Comparison of ENCODE assay signal across 2 cellular contexts in the genomic region with DNA sequence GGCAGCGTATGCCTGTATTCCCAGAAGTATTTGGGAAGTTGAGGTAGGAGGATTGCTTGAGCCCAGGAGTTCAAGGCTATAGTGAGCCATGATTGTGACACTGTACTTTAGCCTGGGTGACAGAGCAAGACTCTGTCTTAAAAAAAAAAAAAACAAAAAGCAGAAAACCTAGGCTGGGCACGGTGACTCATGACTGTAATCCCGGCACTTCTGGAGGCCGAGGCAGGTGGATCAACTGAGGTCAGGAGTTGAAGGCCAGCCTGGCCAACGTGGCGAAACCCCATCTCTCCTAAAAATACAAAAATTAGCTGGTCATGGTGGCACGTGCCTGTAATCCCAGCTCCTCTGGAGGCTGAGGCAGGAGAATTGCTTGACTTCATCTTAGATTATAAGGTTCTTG.
A peak's percentile ranks its signal among the peaks of the same experiment; 100 is the strongest.
TF ChIP-seq lines count a peak whose summit lies in the region.

No MANE protein-coding gene starts in this region.

TF ChIP-seq in WTC11, 78 proteins besides CTCF, POLR2A, EP300 and RAD21:
- TF ChIP-seq SMAD4 (CRISPR knock-in tag; IDR thresholded peaks at IDR 0.05), result no peak
- peak; percentile 64; the same call in 1 of the 2 replicates for TF ChIP-seq GABPB1 (CRISPR knock-in tag; IDR thresholded peaks at IDR 0.05)
TF ChIP-seq in WTC11: peak in this region for 1.

TF ChIP-seq in HepG2, 621 proteins besides CTCF, POLR2A, EP300 and RAD21 (continues in another document):
- TF ChIP-seq, protein P1, sequence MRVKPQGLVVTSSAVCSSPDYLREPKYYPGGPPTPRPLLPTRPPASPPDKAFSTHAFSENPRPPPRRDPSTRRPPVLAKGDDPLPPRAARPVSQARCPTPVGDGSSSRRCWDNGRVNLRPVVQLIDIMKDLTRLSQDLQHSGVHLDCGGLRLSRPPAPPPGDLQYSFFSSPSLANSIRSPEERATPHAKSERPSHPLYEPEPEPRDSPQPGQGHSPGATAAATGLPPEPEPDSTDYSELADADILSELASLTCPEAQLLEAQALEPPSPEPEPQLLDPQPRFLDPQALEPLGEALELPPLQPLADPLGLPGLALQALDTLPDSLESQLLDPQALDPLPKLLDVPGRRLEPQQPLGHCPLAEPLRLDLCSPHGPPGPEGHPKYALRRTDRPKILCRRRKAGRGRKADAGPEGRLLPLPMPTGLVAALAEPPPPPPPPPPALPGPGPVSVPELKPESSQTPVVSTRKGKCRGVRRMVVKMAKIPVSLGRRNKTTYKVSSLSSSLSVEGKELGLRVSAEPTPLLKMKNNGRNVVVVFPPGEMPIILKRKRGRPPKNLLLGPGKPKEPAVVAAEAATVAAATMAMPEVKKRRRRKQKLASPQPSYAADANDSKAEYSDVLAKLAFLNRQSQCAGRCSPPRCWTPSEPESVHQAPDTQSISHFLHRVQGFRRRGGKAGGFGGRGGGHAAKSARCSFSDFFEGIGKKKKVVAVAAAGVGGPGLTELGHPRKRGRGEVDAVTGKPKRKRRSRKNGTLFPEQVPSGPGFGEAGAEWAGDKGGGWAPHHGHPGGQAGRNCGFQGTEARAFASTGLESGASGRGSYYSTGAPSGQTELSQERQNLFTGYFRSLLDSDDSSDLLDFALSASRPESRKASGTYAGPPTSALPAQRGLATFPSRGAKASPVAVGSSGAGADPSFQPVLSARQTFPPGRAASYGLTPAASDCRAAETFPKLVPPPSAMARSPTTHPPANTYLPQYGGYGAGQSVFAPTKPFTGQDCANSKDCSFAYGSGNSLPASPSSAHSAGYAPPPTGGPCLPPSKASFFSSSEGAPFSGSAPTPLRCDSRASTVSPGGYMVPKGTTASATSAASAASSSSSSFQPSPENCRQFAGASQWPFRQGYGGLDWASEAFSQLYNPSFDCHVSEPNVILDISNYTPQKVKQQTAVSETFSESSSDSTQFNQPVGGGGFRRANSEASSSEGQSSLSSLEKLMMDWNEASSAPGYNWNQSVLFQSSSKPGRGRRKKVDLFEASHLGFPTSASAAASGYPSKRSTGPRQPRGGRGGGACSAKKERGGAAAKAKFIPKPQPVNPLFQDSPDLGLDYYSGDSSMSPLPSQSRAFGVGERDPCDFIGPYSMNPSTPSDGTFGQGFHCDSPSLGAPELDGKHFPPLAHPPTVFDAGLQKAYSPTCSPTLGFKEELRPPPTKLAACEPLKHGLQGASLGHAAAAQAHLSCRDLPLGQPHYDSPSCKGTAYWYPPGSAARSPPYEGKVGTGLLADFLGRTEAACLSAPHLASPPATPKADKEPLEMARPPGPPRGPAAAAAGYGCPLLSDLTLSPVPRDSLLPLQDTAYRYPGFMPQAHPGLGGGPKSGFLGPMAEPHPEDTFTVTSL (CRISPR knock-in tag; IDR thresholded peaks at IDR 0.05; ENCODE audit: borderline replicate concordance), result peak; percentile 95; the same call in 1 of the 2 replicates
- no peak for TF ChIP-seq PRDM4 (CRISPR knock-in tag; IDR thresholded peaks at IDR 0.05; ENCODE audit: borderline replicate concordance)
- TF ChIP-seq ZBTB42 (CRISPR knock-in tag; IDR thresholded peaks at IDR 0.05), result no peak
- TF ChIP-seq CREBL2 (CRISPR knock-in tag; IDR thresholded peaks at IDR 0.05; ENCODE audit: borderline replicate concordance), result no peak
- TF ChIP-seq ZFP82 (CRISPR knock-in tag; IDR thresholded peaks at IDR 0.05; ENCODE audit: borderline replicate concordance), result no peak
- no peak for TF ChIP-seq SMC3 (IDR thresholded peaks at IDR 0.05; ENCODE audit: low read length)
- TF ChIP-seq PAX8 (CRISPR knock-in tag; IDR thresholded peaks at IDR 0.05; ENCODE audit: borderline replicate concordance), result no peak
- TF ChIP-seq ZNF333 (CRISPR knock-in tag; IDR thresholded peaks at IDR 0.05; ENCODE audit: borderline replicate concordance), result no peak
- TF ChIP-seq, protein P2, sequence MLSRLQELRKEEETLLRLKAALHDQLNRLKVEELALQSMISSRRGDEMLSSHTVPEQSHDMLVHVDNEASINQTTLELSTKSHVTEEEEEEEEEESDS (CRISPR knock-in tag; IDR thresholded peaks at IDR 0.05; ENCODE audit: borderline replicate concordance), result no peak
- TF ChIP-seq EZH2 (conservative IDR thresholded peaks at IDR 0.05; ENCODE audit: low read depth, low read length), result no peak
- 0 out of 2 replicates have a peak, but pooled peaks have one; percentile 40 for TF ChIP-seq KMT2A (CRISPR knock-in tag; IDR thresholded peaks at IDR 0.05)
- TF ChIP-seq BCLAF1 (IDR thresholded peaks at IDR 0.05), result no peak
- TF ChIP-seq GATAD2A (CRISPR knock-in tag; IDR thresholded peaks at IDR 0.05), result peak; percentile 94
- TF ChIP-seq SKIL (CRISPR knock-in tag; IDR thresholded peaks at IDR 0.05; ENCODE audit: borderline replicate concordance), result peak; percentile 48; the same call in 1 of the 2 replicates
- TF ChIP-seq NR2F1 (CRISPR knock-in tag; IDR thresholded peaks at IDR 0.05), result peak; percentile 88 to 89
- no peak for TF ChIP-seq KLF9 (CRISPR knock-in tag; IDR thresholded peaks at IDR 0.05; ENCODE audit: low read depth)
- TF ChIP-seq, protein P3, sequence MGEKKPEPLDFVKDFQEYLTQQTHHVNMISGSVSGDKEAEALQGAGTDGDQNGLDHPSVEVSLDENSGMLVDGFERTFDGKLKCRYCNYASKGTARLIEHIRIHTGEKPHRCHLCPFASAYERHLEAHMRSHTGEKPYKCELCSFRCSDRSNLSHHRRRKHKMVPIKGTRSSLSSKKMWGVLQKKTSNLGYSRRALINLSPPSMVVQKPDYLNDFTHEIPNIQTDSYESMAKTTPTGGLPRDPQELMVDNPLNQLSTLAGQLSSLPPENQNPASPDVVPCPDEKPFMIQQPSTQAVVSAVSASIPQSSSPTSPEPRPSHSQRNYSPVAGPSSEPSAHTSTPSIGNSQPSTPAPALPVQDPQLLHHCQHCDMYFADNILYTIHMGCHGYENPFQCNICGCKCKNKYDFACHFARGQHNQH (CRISPR knock-in tag; IDR thresholded peaks at IDR 0.05), result peak; percentile 74
- TF ChIP-seq, protein P4, sequence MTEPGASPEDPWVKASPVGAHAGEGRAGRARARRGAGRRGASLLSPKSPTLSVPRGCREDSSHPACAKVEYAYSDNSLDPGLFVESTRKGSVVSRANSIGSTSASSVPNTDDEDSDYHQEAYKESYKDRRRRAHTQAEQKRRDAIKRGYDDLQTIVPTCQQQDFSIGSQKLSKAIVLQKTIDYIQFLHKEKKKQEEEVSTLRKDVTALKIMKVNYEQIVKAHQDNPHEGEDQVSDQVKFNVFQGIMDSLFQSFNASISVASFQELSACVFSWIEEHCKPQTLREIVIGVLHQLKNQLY (CRISPR knock-in tag; IDR thresholded peaks at IDR 0.05), result 0 out of 2 replicates have a peak, but pooled peaks have one; percentile 38
- no peak for TF ChIP-seq E2F1 (CRISPR knock-in tag; IDR thresholded peaks at IDR 0.05)
- TF ChIP-seq ZNF326 (CRISPR knock-in tag; IDR thresholded peaks at IDR 0.05; ENCODE audit: borderline replicate concordance), result no peak
- TF ChIP-seq NR2C2 (CRISPR knock-in tag; IDR thresholded peaks at IDR 0.05; ENCODE audit: borderline replicate concordance), result peak; percentile 90
- TF ChIP-seq MIER3 (CRISPR knock-in tag; IDR thresholded peaks at IDR 0.05; ENCODE audit: borderline replicate concordance), result peak; percentile 86
- TF ChIP-seq ZNF749 (CRISPR knock-in tag; IDR thresholded peaks at IDR 0.05; ENCODE audit: borderline replicate concordance), result no peak
- peak; percentile 55 for TF ChIP-seq TBX2 (CRISPR knock-in tag; IDR thresholded peaks at IDR 0.05; ENCODE audit: borderline replicate concordance)
- TF ChIP-seq RCOR2 (CRISPR knock-in tag; IDR thresholded peaks at IDR 0.05), result peak; percentile 89
- TF ChIP-seq PHF8 (CRISPR knock-in tag; IDR thresholded peaks at IDR 0.05), result no peak
- no peak for TF ChIP-seq JDP2 (CRISPR knock-in tag; IDR thresholded peaks at IDR 0.05; ENCODE audit: borderline replicate concordance)
- TF ChIP-seq ZBTB49 (CRISPR knock-in tag; IDR thresholded peaks at IDR 0.05; ENCODE audit: borderline replicate concordance), result no peak
- TF ChIP-seq ZNF652 (CRISPR knock-in tag; IDR thresholded peaks at IDR 0.05; ENCODE audit: borderline replicate concordance, low read depth), result no peak
